8 cellular contexts compared by ENCODE assay signal in the genomic region with DNA sequence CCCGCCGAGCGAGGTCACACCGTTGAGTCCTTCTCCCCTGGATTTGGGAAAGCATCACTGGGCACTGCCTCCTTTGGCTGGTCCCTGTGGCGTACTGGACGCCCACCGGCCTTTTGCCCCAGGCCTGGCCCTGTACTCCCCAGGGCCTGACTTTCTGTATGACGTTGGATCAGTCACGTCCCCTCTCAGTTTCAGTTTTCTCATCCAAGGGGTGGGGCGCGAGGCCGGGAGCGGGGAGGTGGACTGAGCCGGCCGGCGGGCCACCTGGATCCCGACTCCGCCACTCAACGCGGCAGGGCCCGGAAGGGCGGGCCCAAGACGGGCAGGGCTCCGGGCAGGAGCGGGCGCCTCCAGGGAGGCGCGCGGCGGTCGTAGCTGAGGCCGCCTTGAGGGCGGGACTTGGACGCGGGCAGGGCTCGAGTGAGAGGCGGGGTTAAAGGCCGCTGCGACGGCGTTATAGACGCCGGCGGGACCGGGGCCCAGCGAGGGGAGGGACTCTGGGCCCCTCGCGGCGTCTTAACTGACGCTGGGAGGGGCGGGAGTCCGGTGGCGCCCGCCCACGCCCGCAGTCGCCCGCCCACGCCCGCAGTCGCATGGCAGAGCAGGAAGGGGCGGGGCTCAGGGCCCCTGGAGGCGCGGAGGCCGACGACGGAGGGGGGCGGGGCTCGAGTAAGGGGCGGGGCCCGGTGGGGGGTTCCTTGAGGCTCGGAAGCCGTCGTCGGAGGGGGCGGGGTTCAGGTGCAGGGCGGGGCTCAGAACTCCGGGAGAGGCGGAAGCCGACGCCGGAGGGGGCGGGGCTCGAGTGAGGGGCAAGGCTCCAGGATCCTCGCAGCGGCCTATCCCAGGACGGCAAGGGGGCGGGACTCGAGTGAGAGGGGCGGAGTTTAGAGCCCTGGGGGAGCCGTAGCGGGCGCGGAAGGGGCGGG. TPM values are rescaled to one million over a fixed set of nuclear protein-coding genes. Genes with fewer than 3 reads are reported as not detected.
DNase-seq lines count a peak whose midpoint lies in the region; ATAC-seq and TF ChIP-seq lines count a peak whose summit lies in the region.

No MANE protein-coding gene starts in this region.

- peaks cover 3% of the 10 kb centered on the region for H3K9me3 ChIP-seq in SJSA1 (replicated peaks)
- H3K9me3 ChIP-seq in gastroesophageal sphincter: peaks cover 0 to 8% (median 0%) of the 10 kb centered on the region in 3 donors
- no peaks in the 10 kb centered on the region for H3K9me3 ChIP-seq in neutrophil
- peaks cover 0 to 10% (median 5%) of the 10 kb centered on the region in 5 donors for H3K9me3 ChIP-seq in subcutaneous abdominal adipose tissue (ENCODE audit: control insufficient read depth in 5 of 5, low read length in 5 of 5)

- peak overlapping the region; percentile 64 for H3K4me3 Mint-ChIP-seq in HFFc6
- peak overlapping the region; percentile 84 for H3K4me3 Mint-ChIP-seq in activated naive CD4-positive, alpha-beta T cell treated with anti-CD3 and anti-CD28 coated beads for 36 hours

- H3K27ac ChIP-seq in SJSA1: peak overlapping the region; percentile 80
- H3K27ac ChIP-seq in gastroesophageal sphincter: peak overlapping the region; percentile 89 to 99 (median 94)
- peak overlapping the region; percentile 93 for H3K27ac ChIP-seq in neutrophil
- H3K27ac ChIP-seq in subcutaneous abdominal adipose tissue (ENCODE audit: low read depth, low read length): peak overlapping the region; percentile 95

- H3K4me1 Mint-ChIP-seq in HFFc6 (ENCODE audit: low read depth): peaks cover 64% of the 10 kb centered on the region
- H3K4me1 Mint-ChIP-seq in activated naive CD4-positive, alpha-beta T cell treated with anti-CD3 and anti-CD28 coated beads for 36 hours (ENCODE audit: low read depth): peaks cover 74% of the 10 kb centered on the region

- WGBS in gastroesophageal sphincter (ENCODE audit: low coverage in 1 of 2), 2 donors: no CpG with 5 or more reads among the region's 95 CpGs

- H3K36me3 Mint-ChIP-seq in HFFc6 (ENCODE audit: low read depth): peaks cover 12% of the 10 kb centered on the region
- peaks cover 6% of the 10 kb centered on the region for H3K36me3 Mint-ChIP-seq in activated naive CD4-positive, alpha-beta T cell treated with anti-CD3 and anti-CD28 coated beads for 36 hours (ENCODE audit: low read depth)

- peaks cover 7% of the 10 kb centered on the region for H3K27me3 Mint-ChIP-seq in HFFc6 (ENCODE audit: insufficient read depth)
- no peaks in the 10 kb centered on the region for H3K27me3 Mint-ChIP-seq in activated naive CD4-positive, alpha-beta T cell treated with anti-CD3 and anti-CD28 coated beads for 36 hours (ENCODE audit: low read depth)

- CTCF ChIA-PET in activated naive CD4-positive, alpha-beta T cell treated with anti-CD3 and anti-CD28 coated beads for 36 hours (lab: Charles Lee): interaction anchor here (0.7 to 0.8 kb wide), 2 partner anchors 33 to 91 kb away, joined by 3 to 4 read pairs; no protein-coding TSS in a partner anchor

- peak; percentile 83 to 85 for TF ChIP-seq POLR2A in gastroesophageal sphincter (IDR thresholded peaks at IDR 0.05)

- peaks cover 18% of the 10 kb centered on the region for H3K9me3 Mint-ChIP-seq in HFFc6
- peaks cover 24% of the 10 kb centered on the region for H3K9me3 Mint-ChIP-seq in activated naive CD4-positive, alpha-beta T cell treated with anti-CD3 and anti-CD28 coated beads for 36 hours

- peaks cover 4% of the 10 kb centered on the region for H3K36me3 ChIP-seq in SJSA1
- H3K36me3 ChIP-seq in gastroesophageal sphincter: no peaks in the 10 kb centered on the region
- H3K36me3 ChIP-seq in neutrophil: no peaks in the 10 kb centered on the region
- H3K36me3 ChIP-seq in subcutaneous abdominal adipose tissue (ENCODE audit: control insufficient read depth in 5 of 5, insufficient read depth in 5 of 5, low read length in 5 of 5): no peaks in the 10 kb centered on the region

- H3K9ac ChIP-seq in subcutaneous abdominal adipose tissue (ENCODE audit: low read length in 5 of 5): peak overlapping the region; percentile 63 to 82 (median 76)

- DNase-seq in GM04504 (ENCODE audit: low read depth) (peak; percentile 97), HFFc6 (peak; percentile 97), NAMALWA (ENCODE audit: low spot score) (peak; percentile 99), SJSA1 (ENCODE audit: low read depth in 1 of 2, low spot score in 2 of 2) (peak; percentile 97 to 100)
- DNase-seq in activated naive CD4-positive, alpha-beta T cell treated with anti-CD3 and anti-CD28 coated beads for 36 hours: peak; percentile 100

- ATAC-seq in gastroesophageal sphincter: peak; percentile 85

- H3K27me3 ChIP-seq in SJSA1 (replicated peaks) (no peaks in the 10 kb centered on the region), gastroesophageal sphincter (no peaks in the 10 kb centered on the region), neutrophil (no peaks in the 10 kb centered on the region), subcutaneous abdominal adipose tissue (ENCODE audit: control insufficient read depth in 5 of 5, insufficient read depth in 4 of 5, low read length in 5 of 5) (no peaks in the 10 kb centered on the region)

- peak overlapping the region; percentile 80 for H3K27ac Mint-ChIP-seq in HFFc6
- peak overlapping the region; percentile 95 for H3K27ac Mint-ChIP-seq in activated naive CD4-positive, alpha-beta T cell treated with anti-CD3 and anti-CD28 coated beads for 36 hours

- peak overlapping the region; percentile 99 for H3K4me3 ChIP-seq in SJSA1
- H3K4me3 ChIP-seq in gastroesophageal sphincter: peak overlapping the region; percentile 86 to 96
- H3K4me3 ChIP-seq in neutrophil (ENCODE audit: low read depth in 1 of 2, low read length in 1 of 2): peak overlapping the region; percentile 88 to 90
- H3K4me3 ChIP-seq in subcutaneous abdominal adipose tissue (ENCODE audit: low read depth in 1 of 5, low read length in 5 of 5): peak overlapping the region; percentile 46 to 70 (median 65)

- peaks cover 38% of the 10 kb centered on the region for H3K4me1 ChIP-seq in SJSA1 (replicated peaks)
- H3K4me1 ChIP-seq in gastroesophageal sphincter: peaks cover 2 to 66% (median 45%) of the 10 kb centered on the region in 3 donors
- H3K4me1 ChIP-seq in neutrophil (ENCODE audit: control insufficient read depth in 1 of 2, insufficient read depth in 1 of 2, low read depth in 1 of 2, low read length in 1 of 2): peaks cover 68 to 77% of the 10 kb centered on the region in 2 experiments
- peaks cover 10 to 69% (median 60%) of the 10 kb centered on the region in 5 donors for H3K4me1 ChIP-seq in subcutaneous abdominal adipose tissue (ENCODE audit: control insufficient read depth in 5 of 5, insufficient read depth in 5 of 5, low read length in 5 of 5)

- intact Hi-C loops in activated naive CD4-positive, alpha-beta T cell treated with anti-CD3 and anti-CD28 coated beads for 36 hours (cut with micrococcal nuclease): loop anchor here (1.0 to 5.0 kb wide), 12 partner anchors 31 to 472 kb away; a partner anchor contains a TSS

- TF ChIP-seq CTCF in HFFc6 (IDR thresholded peaks at IDR 0.05): no peak
- TF ChIP-seq CTCF in gastroesophageal sphincter (IDR thresholded peaks at IDR 0.05): no peak
- TF ChIP-seq CTCF in neutrophil (IDR thresholded peaks at IDR 0.05): no peak

- no peak for TF ChIP-seq EP300 in gastroesophageal sphincter (IDR thresholded peaks at IDR 0.05)

RNA-seq across cellular contexts. Expression of a gene that starts 0.5 kb away (rescaled TPM):
- 10 to 100 TPM; 35.3 to 40.6 (median 37.9) TPM for total RNA-seq in HFFc6 (2021; fragmentation: NEBNext Ultra II Directional; extraction: Animal tissue kit (Norgen Biotek cat#: 25700))
- total RNA-seq in SJSA1 (2014; rRNA removed; shearing (Covaris generic)): 33.3 and 41.5 TPM in 2 replicates
- total RNA-seq in activated naive CD4-positive, alpha-beta T cell treated with anti-CD3 and anti-CD28 coated beads for 36 hours: 10 to 100 TPM; 51.4 to 52.0 TPM
- total RNA-seq in gastroesophageal sphincter: 10 to 100 TPM; 78.5 to 82.2 (median 80.1) TPM

RNA-seq across cellular contexts. Expression of a gene that starts 37.0 kb away (rescaled TPM):
- total RNA-seq in HFFc6 (2021; fragmentation: NEBNext Ultra II Directional; extraction: Animal tissue kit (Norgen Biotek cat#: 25700)): under 1 TPM in 2 of 6 experiments, not detected in 4; 0.28 to 0.76 TPM
- total RNA-seq in SJSA1 (2014; rRNA removed; shearing (Covaris generic)): not detected in 2 replicates
- 10 to 100 TPM; 62.7 to 68.3 TPM for total RNA-seq in activated naive CD4-positive, alpha-beta T cell treated with anti-CD3 and anti-CD28 coated beads for 36 hours
- total RNA-seq in gastroesophageal sphincter: 1 to 10 TPM in 3 of 4 donors, not detected in 1; 1.5 to 4.7 (median 2.1) TPM

RNA-seq across cellular contexts. Expression of a gene that starts 38.6 kb away (rescaled TPM):
- total RNA-seq in HFFc6 (2021; fragmentation: NEBNext Ultra II Directional; extraction: Animal tissue kit (Norgen Biotek cat#: 25700)): 10 to 100 TPM; 23.2 to 28.0 (median 25.6) TPM
- total RNA-seq in SJSA1 (2014; rRNA removed; shearing (Covaris generic)): 24.2 and 34.8 TPM in 2 replicates
- total RNA-seq in activated naive CD4-positive, alpha-beta T cell treated with anti-CD3 and anti-CD28 coated beads for 36 hours: 10 to 100 TPM; 93.9 to 96.9 TPM
- total RNA-seq in gastroesophageal sphincter: 10 to 100 TPM; 58.8 to 81.6 (median 75.2) TPM

Comparison
In these comparisons a context has a peak if more than half of its experiments do, and no peak if none do; other contexts are left out.
1. Peak in every context shown above with its lines: DNase-seq, ATAC-seq, H3K4me3 ChIP-seq and H3K27ac ChIP-seq.
2. RNA of a gene that starts 37.0 kb away (total RNA-seq): 62.7 to 68.3 TPM in activated naive CD4-positive, alpha-beta T cell treated with anti-CD3 and anti-CD28 coated beads for 36 hours; 1.5 to 4.7 TPM in gastroesophageal sphincter, 0.28 to 0.76 TPM in HFFc6 and not detected in SJSA1; every median in the first group is over 10 times any median in the second.